ENCODE assay signal across 10 cellular contexts in genomic region chr19:33245948-33246728, GRCh38. TPM values are rescaled to one million over a fixed set of nuclear protein-coding genes. Genes with fewer than 3 reads are reported as not detected.
DNase-seq lines count a peak whose midpoint lies in the region; ATAC-seq, FAIRE-seq and TF ChIP-seq lines count a peak whose summit lies in the region.
"Had no signal": no experiment of that assay in that cellular context is flagged by ENCODE, and none has a peak within 500 bp of the region (broad histone marks: within the 10 kb centered on the region; RNA-seq: fewer than 3 reads in every experiment).

No MANE protein-coding gene starts in this region.

- no peak overlapping the region for H3K4me3 ChIP-seq in pancreas

- no peaks in the 10 kb centered on the region for H3K9me3 ChIP-seq in pancreas

- no peaks in the 10 kb centered on the region for H3K4me1 ChIP-seq in pancreas

- ATAC-seq in esophagus mucosa (peak; percentile 9), pancreas (no peak), HG03159 (IDR thresholded peaks at IDR 0.05; ENCODE audit: unreplicated experiment) (no peak), GM18861 (IDR thresholded peaks at IDR 0.05; ENCODE audit: unreplicated experiment) (no peak), HG03439 (IDR thresholded peaks at IDR 0.05; ENCODE audit: unreplicated experiment) (no peak), GM18511 (IDR thresholded peaks at IDR 0.05; ENCODE audit: unreplicated experiment) (no peak)

- 77 to 84% methylated on average over 7 of the region's 7 CpGs for WGBS in pancreas, 2 donors

- DNase-seq in GM10266 (ENCODE audit: extremely low spot score): no peak
- peak; percentile 40 for DNase-seq in NAMALWA (ENCODE audit: low spot score)
- no peak for DNase-seq in pancreas
- DNase-seq: cortex of kidney had no signal

- no peak overlapping the region for H3K27ac ChIP-seq in pancreas

- H3K27me3 ChIP-seq in pancreas: no peaks in the 10 kb centered on the region

- no peaks in the 10 kb centered on the region for H3K36me3 ChIP-seq in pancreas

- TF ChIP-seq CTCF in GM10266 (IDR thresholded peaks at IDR 0.05; ENCODE audit: control insufficient read depth, insufficient read depth, low read depth, missing control alignments): peak; percentile 37
- peak in 3 of 4 donors; percentile 16 to 23 (median 21) for TF ChIP-seq CTCF in pancreas (IDR thresholded peaks at IDR 0.05)

- intact Hi-C loops in pancreas (cut with DNase I): loop anchor here in 2 of 3 donors (10.0 kb wide), 2 partner anchors 159 to 529 kb away; no protein-coding TSS in a partner anchor

- FAIRE-seq in pancreas (lab: Jason Lieb, UNC): no peak
- FAIRE-seq: GM18507 had no signal

RNA-seq across cellular contexts. Expression of gene SLC7A10, which starts 20.5 kb away (rescaled TPM):
- not detected for total RNA-seq in esophagus mucosa
- under 1 TPM in 1 of 6 donors, not detected in 5; 0.38 TPM for total RNA-seq in pancreas
- polyA plus RNA-seq in pancreas: 1 to 10 TPM in 1 of 2 donors, under 1 TPM in 1; 0.28 to 1.3 TPM

RNA-seq across cellular contexts. Expression of gene LRP3, which starts 52.0 kb away (rescaled TPM):
- total RNA-seq in esophagus mucosa: 3.9 TPM
- 10 to 100 TPM in 5 of 6 donors, 1 to 10 TPM in 1; 7.2 to 21.0 (median 13.2) TPM for total RNA-seq in pancreas
- polyA plus RNA-seq in pancreas: 10 to 100 TPM in 1 of 2 donors, 1 to 10 TPM in 1; 9.2 to 18.9 TPM

RNA-seq across cellular contexts. Expression of gene CEBPA, which starts 56.2 kb away (rescaled TPM):
- 18.3 TPM for total RNA-seq in esophagus mucosa
- 10 to 100 TPM in 3 of 6 donors, 1 to 10 TPM in 3; 6.1 to 18.7 (median 9.7) TPM for total RNA-seq in pancreas
- 1 to 10 TPM; 4.4 to 7.7 TPM for polyA plus RNA-seq in pancreas
